8 cellular contexts compared by ENCODE assay signal in the genomic region with DNA sequence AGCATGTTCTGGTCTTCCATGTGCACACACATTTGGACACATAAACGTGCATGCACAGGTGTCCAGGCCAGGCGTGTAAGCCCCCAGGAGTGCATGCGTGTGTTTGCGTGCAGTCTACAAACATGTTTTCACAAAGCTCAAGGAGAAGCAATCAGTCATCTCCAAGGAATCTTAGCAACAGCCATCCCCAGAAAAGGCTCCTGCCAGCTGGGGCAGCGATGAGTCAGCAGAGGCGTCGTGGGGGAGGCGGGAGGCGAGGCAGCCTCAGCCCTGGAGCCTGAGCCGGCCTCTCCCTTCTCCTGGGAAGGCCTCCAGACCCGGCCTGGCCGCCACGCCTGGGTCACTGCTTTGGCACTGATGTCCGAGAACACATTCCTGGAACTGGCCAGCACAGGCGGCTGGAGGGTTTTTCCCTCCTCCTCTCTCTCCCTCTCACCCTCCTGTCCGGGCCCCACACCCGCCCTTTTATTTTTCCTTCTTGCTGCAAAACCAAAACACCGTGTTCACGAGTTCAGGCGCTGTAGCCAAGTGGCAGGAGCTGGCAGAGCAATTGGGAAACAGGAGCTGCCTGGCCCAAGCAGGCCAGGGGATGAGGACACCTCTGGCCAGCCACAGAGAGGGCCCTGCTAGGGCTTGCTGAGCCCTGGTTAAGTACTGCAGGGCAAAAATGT.
DNase-seq lines count a peak whose midpoint lies in the region; TF ChIP-seq lines count a peak whose summit lies in the region.

No MANE protein-coding gene starts in this region.

- TF ChIP-seq CTCF in breast epithelium (IDR thresholded peaks at IDR 0.05) = peak in 1 of 3 donors; percentile 55

- H3K27ac ChIP-seq in breast epithelium = peak overlapping the region; percentile 87 to 88
- H3K27ac ChIP-seq in effector memory CD4-positive, alpha-beta T cell (ENCODE audit: insufficient read depth, low read length, poor library complexity, severe bottlenecking) = no peak overlapping the region

- intact Hi-C loops in breast epithelium (cut with DNase I; ENCODE audit: low total_unique reads) = loop anchor here (10.0 kb wide), 1 partner anchor 136 kb away; no protein-coding TSS in a partner anchor

- H3K4me3 ChIP-seq in breast epithelium (peak overlapping the region in 2 of 3 donors; percentile 13 to 27), skeletal muscle cell (ENCODE audit: low read depth, low read length) (no peak overlapping the region)
- no peak overlapping the region for H3K4me3 ChIP-seq in effector memory CD4-positive, alpha-beta T cell (ENCODE audit: insufficient read depth, low read depth, low read length, poor library complexity, severe bottlenecking)

- no peaks in the 10 kb centered on the region for H3K36me3 ChIP-seq in breast epithelium
- no peaks in the 10 kb centered on the region for H3K36me3 ChIP-seq in effector memory CD4-positive, alpha-beta T cell (ENCODE audit: control insufficient read depth, insufficient read depth, low read length)

- peak; percentile 46 for DNase-seq in stimulated activated CD4-positive, alpha-beta T cell treated with anti-CD3 and anti-CD28 coated beads, Interleukin-15, amount 100 ng/mL, for 24 hours
- no peak for DNase-seq in stimulated activated CD4-positive, alpha-beta T cell treated with anti-CD3 and anti-CD28 coated beads, Interleukin-4, amount 100 ng/mL, for 4 hours
- DNase-seq in NCI-H446 (lab: John Stamatoyannopoulos, UW) (peak; percentile 89 to 95), breast epithelium (ENCODE audit: low spot score in 2 of 2) (peak; percentile 94 to 95), iPS-NIHi11 (ENCODE audit: low spot score) (peak; percentile 73), skeletal muscle cell (ENCODE audit: low read depth) (peak; percentile 97)
- no peak for DNase-seq in effector memory CD4-positive, alpha-beta T cell
- no peak for DNase-seq in effector CD4-positive, alpha-beta T cell

- H3K27me3 ChIP-seq in breast epithelium = no peaks in the 10 kb centered on the region
- H3K27me3 ChIP-seq in effector memory CD4-positive, alpha-beta T cell (replicated peaks; ENCODE audit: control insufficient read depth, insufficient read depth, low read length, poor library complexity, severe bottlenecking) = no peaks in the 10 kb centered on the region

- H3K4me1 ChIP-seq in breast epithelium = peaks cover 24 to 34% of the 10 kb centered on the region in 2 donors
- peaks cover 18% of the 10 kb centered on the region for H3K4me1 ChIP-seq in effector memory CD4-positive, alpha-beta T cell (ENCODE audit: control insufficient read depth, insufficient read depth, low read length, poor library complexity, severe bottlenecking)

- no peaks in the 10 kb centered on the region for H3K9me3 ChIP-seq in breast epithelium
- H3K9me3 ChIP-seq in effector memory CD4-positive, alpha-beta T cell (ENCODE audit: control insufficient read depth, low read length) = no peaks in the 10 kb centered on the region

- no peak for TF ChIP-seq POLR2A in breast epithelium (IDR thresholded peaks at IDR 0.05)

Comparison
In these comparisons a context has a peak if more than half of its experiments do, and no peak if none do; other contexts are left out.
1. DNase-seq: peak in stimulated activated CD4-positive, alpha-beta T cell treated with anti-CD3 and anti-CD28 coated beads, Interleukin-15, amount 100 ng/mL, for 24 hours (single experiment), NCI-H446 (2 of 2), breast epithelium (2 of 2), iPS-NIHi11 (single experiment) and skeletal muscle cell (single experiment); none in stimulated activated CD4-positive, alpha-beta T cell treated with anti-CD3 and anti-CD28 coated beads, Interleukin-4, amount 100 ng/mL, for 4 hours (0 of 2), effector memory CD4-positive, alpha-beta T cell (0 of 3) and effector CD4-positive, alpha-beta T cell (single experiment).
2. H3K4me3 ChIP-seq: peak in breast epithelium (2 of 3); none in skeletal muscle cell (single experiment) and effector memory CD4-positive, alpha-beta T cell (single experiment).